In the genomic region with DNA sequence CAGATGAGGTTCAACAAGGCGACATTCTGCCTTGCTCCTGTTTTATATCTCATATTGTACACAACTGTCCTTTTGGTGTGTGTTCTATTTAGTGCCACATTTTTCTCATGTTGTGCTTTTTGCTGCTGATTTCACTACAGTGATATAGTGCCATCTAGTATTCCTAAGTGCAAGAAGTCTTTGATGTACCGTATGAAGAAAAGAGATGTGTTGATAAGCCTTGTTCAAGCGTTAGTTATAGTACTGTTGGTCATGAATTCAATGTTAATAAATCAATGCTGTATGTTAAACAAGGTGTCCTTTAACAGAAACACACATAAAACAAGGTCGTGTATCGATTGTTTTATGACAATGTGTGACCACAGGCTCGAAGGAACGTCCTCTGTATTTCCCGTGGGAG, we compare ENCODE assay signal across 19 cellular contexts.
"Had no signal": no experiment of that assay in that cellular context is flagged by ENCODE, and none has a peak within 500 bp of the region (broad histone marks: within the 10 kb centered on the region; RNA-seq: fewer than 3 reads in every experiment).

No MANE protein-coding gene starts in this region.

- H3K9me3 ChIP-seq: esophagus squamous epithelium, left lung, lower lobe of right lung, suprapubic skin, thyroid gland, uterus had no signal

- H3K27me3 Mint-ChIP-seq: dendritic cell treated with granulocyte-macrophage colony-stimulating factor and Interleukin-4, amounts not matched to agents 40 ng/mL and 50 ng/mL, for 4 days; memory B cell had no signal

- H3K4me3 Mint-ChIP-seq: dendritic cell treated with granulocyte-macrophage colony-stimulating factor and Interleukin-4, amounts not matched to agents 40 ng/mL and 50 ng/mL, for 4 days; effector memory CD8-positive, alpha-beta T cell; immature natural killer cell; memory B cell; mesothelial cell of epicardium; natural killer cell; neural crest cell; type B pancreatic cell had no signal

- H3K9me3 Mint-ChIP-seq: effector memory CD8-positive, alpha-beta T cell; memory B cell; mesothelial cell of epicardium; natural killer cell; neural crest cell; type B pancreatic cell had no signal

- H3K27me3 ChIP-seq: esophagus squamous epithelium, foreskin keratinocyte, left lung, suprapubic skin, thyroid gland, uterus had no signal

- H3K27ac Mint-ChIP-seq: dendritic cell treated with granulocyte-macrophage colony-stimulating factor and Interleukin-4, amounts not matched to agents 40 ng/mL and 50 ng/mL, for 4 days; effector memory CD8-positive, alpha-beta T cell; immature natural killer cell; memory B cell; mesothelial cell of epicardium; natural killer cell; type B pancreatic cell had no signal

- H3K4me1 Mint-ChIP-seq: immature natural killer cell, memory B cell, mesothelial cell of epicardium, natural killer cell, neural crest cell had no signal

- H3K36me3 ChIP-seq: esophagus squamous epithelium, left lung, lower lobe of right lung, suprapubic skin, thyroid gland, uterus had no signal

- H3K27ac ChIP-seq: esophagus squamous epithelium, foreskin keratinocyte, left lung, lower lobe of right lung, suprapubic skin, thyroid gland, uterus had no signal

- H3K36me3 Mint-ChIP-seq: immature natural killer cell, memory B cell, mesothelial cell of epicardium, natural killer cell, type B pancreatic cell had no signal

- DNase-seq: effector memory CD8-positive, alpha-beta T cell; esophagus squamous epithelium; foreskin keratinocyte; immature natural killer cell; left lung; lower lobe of right lung; natural killer cell; posterior cingulate gyrus; small intestine; stimulated activated CD4-positive, alpha-beta T cell treated with anti-CD3 and anti-CD28 coated beads, Interleukin-12 subunit alpha, Interleukin-12 subunit beta, amount 100 ng/mL, for 4 hours; stimulated activated naive CD4-positive, alpha-beta T cell; thyroid gland; uterus had no signal

- H3K4me3 ChIP-seq: esophagus squamous epithelium, left lung, lower lobe of right lung, suprapubic skin, thyroid gland, uterus had no signal

- ATAC-seq: effector memory CD8-positive, alpha-beta T cell; foreskin keratinocyte; left lung; lower lobe of right lung; natural killer cell had no signal

- H3K4me1 ChIP-seq: esophagus squamous epithelium, left lung, lower lobe of right lung, suprapubic skin, thyroid gland, uterus had no signal
